ENCODE assay signal across 1 cellular context in genomic region chr11:129750343-129751292, GRCh38.
TF ChIP-seq lines count a peak whose summit lies in the region.

No MANE protein-coding gene starts in this region.

TF ChIP-seq in HepG2, 621 proteins besides CTCF, POLR2A, EP300 and RAD21 (continued from another document):
- TF ChIP-seq ZNF687 (CRISPR knock-in tag; IDR thresholded peaks at IDR 0.05) (peak; percentile 88), SMC3 (IDR thresholded peaks at IDR 0.05; ENCODE audit: low read length) (peak; percentile 80), RFX3 (CRISPR knock-in tag; IDR thresholded peaks at IDR 0.05) (no peak), MAZ (IDR thresholded peaks at IDR 0.05; ENCODE audit: borderline replicate concordance, low read depth, low read length) (no peak), MAZ (CRISPR knock-in tag; IDR thresholded peaks at IDR 0.05; ENCODE audit: low read depth) (peak; percentile 78; the same call in 1 of the 2 replicates), ZNF768 (CRISPR knock-in tag; IDR thresholded peaks at IDR 0.05) (peak; percentile 65; the same call in 1 of the 2 replicates), ZGPAT (CRISPR knock-in tag; IDR thresholded peaks at IDR 0.05) (peak; percentile 42; the same call in 1 of the 2 replicates), HOXD1 (CRISPR knock-in tag; IDR thresholded peaks at IDR 0.05) (0 out of 2 replicates have a peak, but pooled peaks have one; percentile 45)
